ENCODE assay signal across 8 cellular contexts in the genomic region with DNA sequence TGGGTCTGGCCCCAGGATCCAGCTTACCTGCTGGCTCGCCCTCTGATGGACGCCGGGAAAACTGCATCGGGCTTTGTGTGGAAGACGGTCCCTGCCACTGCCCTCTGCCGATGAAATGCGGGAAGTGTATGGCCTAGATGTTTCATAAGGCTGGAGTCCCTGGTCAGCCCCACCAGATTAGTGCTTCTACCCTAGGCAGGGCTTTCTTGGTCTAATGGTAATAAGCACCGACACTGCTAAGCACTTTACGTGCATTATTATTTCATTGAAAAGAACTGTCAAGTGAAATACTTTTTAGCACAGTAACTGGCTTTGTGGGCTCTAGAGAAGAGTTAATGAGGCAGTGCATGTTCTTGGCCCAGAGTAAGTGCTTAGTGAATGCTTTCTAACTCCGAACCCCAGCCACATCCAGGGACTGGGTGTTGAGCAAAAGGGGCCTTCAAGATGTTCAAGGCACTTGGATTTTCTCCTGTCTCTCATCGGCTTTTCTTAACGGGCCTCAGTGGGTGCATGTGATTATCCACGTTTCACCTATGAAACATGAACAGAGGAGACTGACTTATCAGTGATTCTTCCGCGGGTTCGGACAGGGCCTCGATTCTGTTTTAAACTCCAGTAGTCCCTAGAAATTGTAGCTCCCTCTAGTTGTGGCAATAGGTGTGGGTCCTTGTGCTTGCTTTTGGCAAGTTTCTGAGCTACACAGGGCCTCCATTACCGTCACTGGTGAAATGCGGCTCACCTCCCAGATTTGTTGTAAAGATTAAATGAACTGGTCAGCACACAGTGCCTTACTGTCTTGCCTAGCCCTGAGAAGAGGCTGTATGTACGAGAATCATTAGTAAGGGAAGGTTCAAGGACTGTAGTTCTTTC. TPM values are rescaled to one million over a fixed set of nuclear protein-coding genes. Genes with fewer than 3 reads are reported as not detected.
DNase-seq lines count a peak whose midpoint lies in the region; ATAC-seq and TF ChIP-seq lines count a peak whose summit lies in the region.

No MANE protein-coding gene starts in this region.

- intact Hi-C loops in colonic mucosa (cut with DNase I) = loop anchor here (2.0 to 10.0 kb wide), 2 partner anchors 24 to 66 kb away; a partner anchor contains a TSS

- no peaks in the 10 kb centered on the region for H3K9me3 ChIP-seq in colonic mucosa
- no peaks in the 10 kb centered on the region for H3K9me3 ChIP-seq in liver (ENCODE audit: control insufficient read depth in 4 of 4, low read length in 3 of 4)

- 35% methylated on average over 20 of the region's 20 CpGs for WGBS in liver

- H3K27ac ChIP-seq in colonic mucosa = peak overlapping the region; percentile 62
- H3K27ac ChIP-seq in liver (ENCODE audit: low read depth in 1 of 2, low read length in 2 of 2) = no peak overlapping the region

- H3K9ac ChIP-seq in colonic mucosa (ENCODE audit: low read depth in 2 of 2, low read length in 2 of 2) = peak overlapping the region in 1 of 2 donors; percentile 76
- H3K9ac ChIP-seq in liver (ENCODE audit: low read depth in 1 of 2, low read length in 2 of 2) = no peak overlapping the region

- H3K36me3 ChIP-seq in colonic mucosa (peaks cover 11% of the 10 kb centered on the region), liver (ENCODE audit: control insufficient read depth in 4 of 4, insufficient read depth in 3 of 4, low read depth in 1 of 4, low read length in 3 of 4) (peaks cover 4 to 33% (median 22%) of the 10 kb centered on the region in 4 donors)

- ATAC-seq in GM19035 (IDR thresholded peaks at IDR 0.05; ENCODE audit: unreplicated experiment) (peak; percentile 72), HG03521 (IDR thresholded peaks at IDR 0.05; ENCODE audit: unreplicated experiment) (peak; percentile 77)

- H3K4me3 ChIP-seq in AG10803 (ENCODE audit: low read length) = no peak overlapping the region
- no peak overlapping the region for H3K4me3 ChIP-seq in colonic mucosa
- H3K4me3 ChIP-seq in liver (ENCODE audit: low read depth in 1 of 3, low read length in 3 of 3) = no peak overlapping the region

- H3K27me3 ChIP-seq in colonic mucosa (no peaks in the 10 kb centered on the region), liver (ENCODE audit: control insufficient read depth in 4 of 4, insufficient read depth in 4 of 4, low read length in 3 of 4) (no peaks in the 10 kb centered on the region)

- TF ChIP-seq CTCF in AG10803 (conservative IDR thresholded peaks at IDR 0.05; ENCODE audit: low read length) (peak; percentile 100), colonic mucosa (IDR thresholded peaks at IDR 0.05) (peak; percentile 100), liver (IDR thresholded peaks at IDR 0.05; ENCODE audit: low read depth, low read length, missing input control) (peak; percentile 100)

- peak; percentile 94 for TF ChIP-seq RAD21 in liver (IDR thresholded peaks at IDR 0.05)

- DNase-seq in AG10803 (ENCODE audit: low read depth) (peak; percentile 90), NCI-H748 (lab: John Stamatoyannopoulos, UW; ENCODE audit: unreplicated experiment) (peak; percentile 94), colonic mucosa (peak; percentile 97)
- peak; percentile 88 for DNase-seq in activated CD4-positive, alpha-beta T cell treated with anti-CD3 and anti-CD28 coated beads, Interleukin-2, amount 50 U/mL, for 1 hour
- peak; percentile 91 for DNase-seq in stimulated activated CD4-positive, alpha-beta T cell treated with anti-CD3 and anti-CD28 coated beads, Interleukin-4, amount 100 ng/mL, for 24 hours

- H3K4me1 ChIP-seq in colonic mucosa (peaks cover 23% of the 10 kb centered on the region), liver (ENCODE audit: control insufficient read depth in 4 of 4, insufficient read depth in 4 of 4, low read length in 3 of 4) (peaks cover 12 to 40% (median 28%) of the 10 kb centered on the region in 4 donors)

TF ChIP-seq in liver, 16 proteins besides CTCF, POLR2A, EP300 and RAD21:
- TF ChIP-seq, protein P1, sequence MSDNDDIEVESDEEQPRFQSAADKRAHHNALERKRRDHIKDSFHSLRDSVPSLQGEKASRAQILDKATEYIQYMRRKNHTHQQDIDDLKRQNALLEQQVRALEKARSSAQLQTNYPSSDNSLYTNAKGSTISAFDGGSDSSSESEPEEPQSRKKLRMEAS (IDR thresholded peaks at IDR 0.05) = peak; percentile 33
- peak; percentile 40 for TF ChIP-seq NR2F2 (IDR thresholded peaks at IDR 0.05)
- TF ChIP-seq, protein P2, sequence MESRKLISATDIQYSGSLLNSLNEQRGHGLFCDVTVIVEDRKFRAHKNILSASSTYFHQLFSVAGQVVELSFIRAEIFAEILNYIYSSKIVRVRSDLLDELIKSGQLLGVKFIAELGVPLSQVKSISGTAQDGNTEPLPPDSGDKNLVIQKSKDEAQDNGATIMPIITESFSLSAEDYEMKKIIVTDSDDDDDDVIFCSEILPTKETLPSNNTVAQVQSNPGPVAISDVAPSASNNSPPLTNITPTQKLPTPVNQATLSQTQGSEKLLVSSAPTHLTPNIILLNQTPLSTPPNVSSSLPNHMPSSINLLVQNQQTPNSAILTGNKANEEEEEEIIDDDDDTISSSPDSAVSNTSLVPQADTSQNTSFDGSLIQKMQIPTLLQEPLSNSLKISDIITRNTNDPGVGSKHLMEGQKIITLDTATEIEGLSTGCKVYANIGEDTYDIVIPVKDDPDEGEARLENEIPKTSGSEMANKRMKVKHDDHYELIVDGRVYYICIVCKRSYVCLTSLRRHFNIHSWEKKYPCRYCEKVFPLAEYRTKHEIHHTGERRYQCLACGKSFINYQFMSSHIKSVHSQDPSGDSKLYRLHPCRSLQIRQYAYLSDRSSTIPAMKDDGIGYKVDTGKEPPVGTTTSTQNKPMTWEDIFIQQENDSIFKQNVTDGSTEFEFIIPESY (IDR thresholded peaks at IDR 0.05) = no peak
- peak; percentile 21 to 59 for TF ChIP-seq RXRA (IDR thresholded peaks at IDR 0.05)
- TF ChIP-seq TAF1 (conservative IDR thresholded peaks at IDR 0.05) = no peak
- peak; percentile 58 for TF ChIP-seq YY1 (IDR thresholded peaks at IDR 0.05)
- TF ChIP-seq JUND (IDR thresholded peaks at IDR 0.05) = peak in 1 of 2 donors; percentile 20
- no peak for TF ChIP-seq HNF4G (IDR thresholded peaks at IDR 0.05)
- TF ChIP-seq, protein P3, sequence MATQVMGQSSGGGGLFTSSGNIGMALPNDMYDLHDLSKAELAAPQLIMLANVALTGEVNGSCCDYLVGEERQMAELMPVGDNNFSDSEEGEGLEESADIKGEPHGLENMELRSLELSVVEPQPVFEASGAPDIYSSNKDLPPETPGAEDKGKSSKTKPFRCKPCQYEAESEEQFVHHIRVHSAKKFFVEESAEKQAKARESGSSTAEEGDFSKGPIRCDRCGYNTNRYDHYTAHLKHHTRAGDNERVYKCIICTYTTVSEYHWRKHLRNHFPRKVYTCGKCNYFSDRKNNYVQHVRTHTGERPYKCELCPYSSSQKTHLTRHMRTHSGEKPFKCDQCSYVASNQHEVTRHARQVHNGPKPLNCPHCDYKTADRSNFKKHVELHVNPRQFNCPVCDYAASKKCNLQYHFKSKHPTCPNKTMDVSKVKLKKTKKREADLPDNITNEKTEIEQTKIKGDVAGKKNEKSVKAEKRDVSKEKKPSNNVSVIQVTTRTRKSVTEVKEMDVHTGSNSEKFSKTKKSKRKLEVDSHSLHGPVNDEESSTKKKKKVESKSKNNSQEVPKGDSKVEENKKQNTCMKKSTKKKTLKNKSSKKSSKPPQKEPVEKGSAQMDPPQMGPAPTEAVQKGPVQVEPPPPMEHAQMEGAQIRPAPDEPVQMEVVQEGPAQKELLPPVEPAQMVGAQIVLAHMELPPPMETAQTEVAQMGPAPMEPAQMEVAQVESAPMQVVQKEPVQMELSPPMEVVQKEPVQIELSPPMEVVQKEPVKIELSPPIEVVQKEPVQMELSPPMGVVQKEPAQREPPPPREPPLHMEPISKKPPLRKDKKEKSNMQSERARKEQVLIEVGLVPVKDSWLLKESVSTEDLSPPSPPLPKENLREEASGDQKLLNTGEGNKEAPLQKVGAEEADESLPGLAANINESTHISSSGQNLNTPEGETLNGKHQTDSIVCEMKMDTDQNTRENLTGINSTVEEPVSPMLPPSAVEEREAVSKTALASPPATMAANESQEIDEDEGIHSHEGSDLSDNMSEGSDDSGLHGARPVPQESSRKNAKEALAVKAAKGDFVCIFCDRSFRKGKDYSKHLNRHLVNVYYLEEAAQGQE (IDR thresholded peaks at IDR 0.05) = peak; percentile 35
- peak; percentile 26 to 27 for TF ChIP-seq HNF4A (conservative IDR thresholded peaks at IDR 0.05)
- TF ChIP-seq, protein P4, sequence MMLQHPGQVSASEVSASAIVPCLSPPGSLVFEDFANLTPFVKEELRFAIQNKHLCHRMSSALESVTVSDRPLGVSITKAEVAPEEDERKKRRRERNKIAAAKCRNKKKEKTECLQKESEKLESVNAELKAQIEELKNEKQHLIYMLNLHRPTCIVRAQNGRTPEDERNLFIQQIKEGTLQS (IDR thresholded peaks at IDR 0.05) = no peak
- no peak for TF ChIP-seq SP1 (IDR thresholded peaks at IDR 0.05)
- no peak for TF ChIP-seq EGR1 (IDR thresholded peaks at IDR 0.05; ENCODE audit: low read depth in 2 of 2)
- TF ChIP-seq GABPA (IDR thresholded peaks at IDR 0.05 in 1 of 2, conservative IDR thresholded peaks at IDR 0.05 in 1 of 2) = no peak
- peak; percentile 11 for TF ChIP-seq FOXA2 (IDR thresholded peaks at IDR 0.05)
- no peak for TF ChIP-seq FOXA1 (IDR thresholded peaks at IDR 0.05)
TF ChIP-seq in liver: peak in this region for 8.

RNA-seq across cellular contexts. Expression of a gene that starts 6.6 kb away (rescaled TPM):
- total RNA-seq in colonic mucosa = 100 to 1,000 TPM in 1 of 2 donors, 10 to 100 TPM in 1; 92.1 to 128 TPM
- 10 to 100 TPM in 1 of 2 donors, 1 to 10 TPM in 1; 8.5 to 32.0 TPM for total RNA-seq in liver
- 10 to 100 TPM; 16.2 to 31.5 TPM for polyA plus RNA-seq in liver

RNA-seq across cellular contexts. Expression of a gene that starts 21.8 kb away (rescaled TPM):
- total RNA-seq in colonic mucosa (1 to 10 TPM; 3.0 to 6.7 TPM), liver (1 to 10 TPM; 6.3 to 7.8 TPM)
- 1 to 10 TPM; 1.7 to 2.7 TPM for polyA plus RNA-seq in liver

RNA-seq across cellular contexts. Expression of a gene that starts 24.4 kb away (rescaled TPM):
- total RNA-seq in colonic mucosa = 10 to 100 TPM in 1 of 2 donors, 1 to 10 TPM in 1; 5.7 to 20.4 TPM
- total RNA-seq in liver = 1 to 10 TPM; 4.4 to 7.9 TPM
- 1 to 10 TPM; 5.1 to 8.8 TPM for polyA plus RNA-seq in liver

RNA-seq across cellular contexts. Expression of a gene that starts 30.6 kb away (rescaled TPM):
- 1,000 to 10,000 TPM; 1,201 to 1,388 TPM for total RNA-seq in colonic mucosa
- total RNA-seq in liver = 100 to 1,000 TPM; 106 to 189 TPM
- 100 to 1,000 TPM; 484 to 507 TPM for polyA plus RNA-seq in liver

RNA-seq across cellular contexts. Expression of a gene that starts 32.7 kb away (rescaled TPM):
- 10 to 100 TPM in 1 of 2 donors, 1 to 10 TPM in 1; 6.2 to 14.0 TPM for total RNA-seq in colonic mucosa
- 10 to 100 TPM in 1 of 2 donors, 1 to 10 TPM in 1; 5.6 to 14.3 TPM for total RNA-seq in liver
- polyA plus RNA-seq in liver = 1 to 10 TPM; 4.5 to 9.6 TPM
